Comparison of ENCODE assay signal across 14 cellular contexts in genomic region chr11:17611049-17611448, GRCh38.
"Had no signal": no experiment of that assay in that cellular context is flagged by ENCODE, and none has a peak within 500 bp of the region (broad histone marks: within the 10 kb centered on the region; RNA-seq: fewer than 3 reads in every experiment).

No MANE protein-coding gene starts in this region.

- H3K36me3 Mint-ChIP-seq: activated naive CD8-positive, alpha-beta T cell treated with anti-CD3 and anti-CD28 coated beads for 36 hours; naive B cell; stimulated activated naive B cell treated with anti-CD40 and anti-IgM and Interleukin-4, amounts not matched to agents 10 μg/mL and 1 μg/mL and 100 μg/mL, for 72 hours had no signal

- ATAC-seq: activated CD8-positive, alpha-beta T cell treated with anti-CD3 and anti-CD28 coated beads for 36 hours; heart right ventricle; left lung; stimulated activated naive B cell treated with anti-CD40 and anti-IgM and Interleukin-4, amounts not matched to agents 10 μg/mL and 1 μg/mL and 100 μg/mL, for 72 hours had no signal

- H3K9me3 ChIP-seq: heart right ventricle, left lung, spleen, thoracic aorta had no signal

- H3K9me3 Mint-ChIP-seq: activated CD8-positive, alpha-beta T cell treated with anti-CD3 and anti-CD28 coated beads for 36 hours; activated naive CD8-positive, alpha-beta T cell treated with anti-CD3 and anti-CD28 coated beads for 36 hours; neural crest cell; stimulated activated naive B cell treated with anti-CD40 and anti-IgM and Interleukin-4, amounts not matched to agents 10 μg/mL and 1 μg/mL and 100 μg/mL, for 72 hours; T-helper 2 cell treated with Interferon-gamma antibody and Interleukin-4, amounts not matched to agents 5 μg/mL and 100 μg/mL, for 36 hours had no signal

- H3K4me3 ChIP-seq: heart right ventricle, left lung, spleen, thoracic aorta had no signal

- H3K27ac ChIP-seq: heart right ventricle, left lung, spleen, thoracic aorta had no signal

- DNase-seq: activated CD8-positive, alpha-beta T cell treated with anti-CD3 and anti-CD28 coated beads for 36 hours; activated naive CD4-positive, alpha-beta T cell; activated naive CD8-positive, alpha-beta T cell treated with anti-CD3 and anti-CD28 coated beads for 36 hours; amniotic stem cell; heart right ventricle; naive B cell; spleen; stimulated activated CD4-positive, alpha-beta T cell treated with anti-CD3 and anti-CD28 coated beads, Interleukin-4, amount 100 ng/mL, for 4 hours; stimulated activated naive B cell treated with anti-CD40 and anti-IgM and Interleukin-4, amounts not matched to agents 10 μg/mL and 1 μg/mL and 100 μg/mL, for 72 hours; SW 1271 had no signal

- H3K27ac Mint-ChIP-seq: activated CD8-positive, alpha-beta T cell treated with anti-CD3 and anti-CD28 coated beads for 36 hours; activated naive CD8-positive, alpha-beta T cell treated with anti-CD3 and anti-CD28 coated beads for 36 hours; stimulated activated naive B cell treated with anti-CD40 and anti-IgM and Interleukin-4, amounts not matched to agents 10 μg/mL and 1 μg/mL and 100 μg/mL, for 72 hours; T-helper 2 cell treated with Interferon-gamma antibody and Interleukin-4, amounts not matched to agents 5 μg/mL and 100 μg/mL, for 36 hours had no signal

- H3K4me1 ChIP-seq: left lung, spleen had no signal

- H3K4me3 Mint-ChIP-seq: activated CD8-positive, alpha-beta T cell treated with anti-CD3 and anti-CD28 coated beads for 36 hours; activated naive CD8-positive, alpha-beta T cell treated with anti-CD3 and anti-CD28 coated beads for 36 hours; naive B cell; neural crest cell; stimulated activated naive B cell treated with anti-CD40 and anti-IgM and Interleukin-4, amounts not matched to agents 10 μg/mL and 1 μg/mL and 100 μg/mL, for 72 hours; T-helper 2 cell treated with Interferon-gamma antibody and Interleukin-4, amounts not matched to agents 5 μg/mL and 100 μg/mL, for 36 hours had no signal

- H3K4me1 Mint-ChIP-seq: activated naive CD8-positive, alpha-beta T cell treated with anti-CD3 and anti-CD28 coated beads for 36 hours; neural crest cell had no signal

- H3K36me3 ChIP-seq: heart right ventricle, left lung, spleen, thoracic aorta had no signal
